Comparison of ENCODE assay signal across 25 cellular contexts in genomic region chr2:192978317-192978874, GRCh38.
DNase-seq lines count a peak whose midpoint lies in the region; ATAC-seq lines count a peak whose summit lies in the region.
"Had no signal": no experiment of that assay in that cellular context is flagged by ENCODE, and none has a peak within 500 bp of the region (broad histone marks: within the 10 kb centered on the region; RNA-seq: fewer than 3 reads in every experiment).

No MANE protein-coding gene starts in this region.

- H3K27ac Mint-ChIP-seq in natural killer cell treated with Interleukin-12 subunit alpha and Interleukin-12 subunit beta and Interleukin-15 and Interleukin-18, amount 100 ng/mL, for 72 hours = no peak overlapping the region
- H3K27ac Mint-ChIP-seq: activated CD8-positive, alpha-beta memory T cell treated with anti-CD3 and anti-CD28 coated beads, Interleukin-2, amount 10 ng/mL, durations not matched to agents 7 days and 5 days; activated naive CD4-positive, alpha-beta T cell treated with anti-CD3 and anti-CD28 coated beads for 36 hours had no signal

- no peaks in the 10 kb centered on the region for H3K27me3 Mint-ChIP-seq in natural killer cell treated with Interleukin-12 subunit alpha and Interleukin-12 subunit beta and Interleukin-15 and Interleukin-18, amount 100 ng/mL, for 72 hours
- H3K27me3 Mint-ChIP-seq: activated CD8-positive, alpha-beta memory T cell treated with anti-CD3 and anti-CD28 coated beads, Interleukin-2, amount 10 ng/mL, durations not matched to agents 7 days and 5 days had no signal

- H3K27ac ChIP-seq in trophoblast cell (ENCODE audit: low read depth, low read length) = no peak overlapping the region
- H3K27ac ChIP-seq: epithelial cell of prostate, RWPE1, upper lobe of right lung had no signal

- H3K18ac ChIP-seq in trophoblast cell (ENCODE audit: low read length) = no peak overlapping the region

- no peaks in the 10 kb centered on the region for H3K9me3 ChIP-seq in trophoblast cell (ENCODE audit: insufficient read depth, low read depth, low read length)
- H3K9me3 ChIP-seq: HAP-1, upper lobe of right lung had no signal

- ATAC-seq in HG03095 (IDR thresholded peaks at IDR 0.05; ENCODE audit: unreplicated experiment) = no peak
- ATAC-seq in natural killer cell treated with Interleukin-12 subunit alpha and Interleukin-12 subunit beta and Interleukin-15 and Interleukin-18, amount 100 ng/mL, for 72 hours = no peak
- ATAC-seq: activated CD8-positive, alpha-beta memory T cell treated with anti-CD3 and anti-CD28 coated beads, Interleukin-2, amount 10 ng/mL, durations not matched to agents 7 days and 5 days; left lobe of liver; upper lobe of right lung had no signal

- H2BK12ac ChIP-seq in trophoblast cell (ENCODE audit: low read length) = no peak overlapping the region

- no peak overlapping the region for H3K4me3 Mint-ChIP-seq in natural killer cell treated with Interleukin-12 subunit alpha and Interleukin-12 subunit beta and Interleukin-15 and Interleukin-18, amount 100 ng/mL, for 72 hours
- H3K4me3 Mint-ChIP-seq: activated CD8-positive, alpha-beta memory T cell treated with anti-CD3 and anti-CD28 coated beads, Interleukin-2, amount 10 ng/mL, durations not matched to agents 7 days and 5 days; activated naive CD4-positive, alpha-beta T cell treated with anti-CD3 and anti-CD28 coated beads for 36 hours had no signal

- no peak overlapping the region for H3K4ac ChIP-seq in trophoblast cell (ENCODE audit: low read depth, low read length)

- no peaks in the 10 kb centered on the region for H3K4me1 ChIP-seq in trophoblast cell (ENCODE audit: control insufficient read depth in 1 of 2, insufficient read depth in 2 of 2, low read length in 2 of 2)
- H3K4me1 ChIP-seq: upper lobe of right lung had no signal

- H3K79me1 ChIP-seq in trophoblast cell (ENCODE audit: low read length) = no peaks in the 10 kb centered on the region

- no peak overlapping the region for H2BK120ac ChIP-seq in trophoblast cell (ENCODE audit: insufficient read depth, low read length, poor library complexity)

- no peak overlapping the region for H2BK5ac ChIP-seq in trophoblast cell (ENCODE audit: low read depth, low read length, poor library complexity)

- H3K9ac ChIP-seq in trophoblast cell (ENCODE audit: low read length) = peak overlapping the region; percentile 66

- peaks cover 8% of the 10 kb centered on the region for H3K9me3 Mint-ChIP-seq in natural killer cell treated with Interleukin-12 subunit alpha and Interleukin-12 subunit beta and Interleukin-15 and Interleukin-18, amount 100 ng/mL, for 72 hours

- no peak overlapping the region for H4K8ac ChIP-seq in trophoblast cell (ENCODE audit: low read depth, low read length)

- no peak overlapping the region for H4K12ac ChIP-seq in trophoblast cell (ENCODE audit: low read depth, low read length)

- no peak overlapping the region for H3K4me2 ChIP-seq in trophoblast cell (ENCODE audit: low read length)
- H3K4me2 ChIP-seq: smooth muscle cell had no signal

- no peak overlapping the region for H3K4me3 ChIP-seq in trophoblast cell (ENCODE audit: low read depth, low read length)
- H3K4me3 ChIP-seq: HAP-1, smooth muscle cell, upper lobe of right lung had no signal

- DNase-seq in NCI-H510A treated with DMSO at 0.1 percent for 48 hours (lab: John Stamatoyannopoulos, UW) (peak; percentile 20), NCI-H510A (lab: John Stamatoyannopoulos, UW) (no peak), NCI-H146 (lab: John Stamatoyannopoulos, UW) (peak; percentile 26), NCI-H748 (lab: John Stamatoyannopoulos, UW; ENCODE audit: unreplicated experiment) (peak; percentile 74), trophoblast cell (no peak), MV-4-11 (lab: John Stamatoyannopoulos, UW) (no peak)
- no peak for DNase-seq in natural killer cell treated with Interleukin-12 subunit alpha and Interleukin-12 subunit beta and Interleukin-15 and Interleukin-18, amount 100 ng/mL, for 72 hours (ENCODE audit: low spot score)
- DNase-seq: activated CD4-positive, alpha-beta T cell treated with anti-CD3 and anti-CD28 coated beads, Interleukin-2, amount 50 U/mL, for 1 hour; activated CD8-positive, alpha-beta memory T cell treated with anti-CD3 and anti-CD28 coated beads, Interleukin-2, amount 10 ng/mL, durations not matched to agents 7 days and 5 days; activated naive CD4-positive, alpha-beta T cell treated with anti-CD3 and anti-CD28 coated beads for 36 hours; amniotic stem cell; C1 segment of cervical spinal cord; effector CD4-positive, alpha-beta T cell; Karpas-422; mesendoderm; NCI-H1048; stimulated activated CD4-positive, alpha-beta T cell treated with anti-CD3 and anti-CD28 coated beads, Interleukin-2, amount 100 ng/mL, for 24 hours; T1000; upper lobe of right lung had no signal

- H2AFZ ChIP-seq in trophoblast cell (ENCODE audit: insufficient read depth, low read length, poor library complexity) = no peak overlapping the region

- no peaks in the 10 kb centered on the region for H3K79me2 ChIP-seq in trophoblast cell (ENCODE audit: control insufficient read depth, insufficient read depth, low read length, poor library complexity)

- H3K4me1 Mint-ChIP-seq in natural killer cell treated with Interleukin-12 subunit alpha and Interleukin-12 subunit beta and Interleukin-15 and Interleukin-18, amount 100 ng/mL, for 72 hours (ENCODE audit: low read depth in 2 of 2) = no peaks in the 10 kb centered on the region
- H3K4me1 Mint-ChIP-seq: activated CD8-positive, alpha-beta memory T cell treated with anti-CD3 and anti-CD28 coated beads, Interleukin-2, amount 10 ng/mL, durations not matched to agents 7 days and 5 days had no signal

- H3K14ac ChIP-seq in trophoblast cell (ENCODE audit: low read length) = no peak overlapping the region

- WGBS in trophoblast cell (ENCODE audit: extremely low coverage, insufficient coverage, insufficient read length) = no CpG with 5 or more reads among the region's 4 CpGs

- H4K91ac ChIP-seq in trophoblast cell (ENCODE audit: low read depth, low read length) = no peak overlapping the region

- no peak overlapping the region for H3K23ac ChIP-seq in trophoblast cell (ENCODE audit: low read length)

- no peaks in the 10 kb centered on the region for H3K27me3 ChIP-seq in trophoblast cell (ENCODE audit: insufficient read depth, low read length)
- H3K27me3 ChIP-seq: upper lobe of right lung had no signal

- H3K36me3 ChIP-seq in trophoblast cell (ENCODE audit: control insufficient read depth in 1 of 2, insufficient read depth in 2 of 2, low read length in 2 of 2) = no peaks in the 10 kb centered on the region
- H3K36me3 ChIP-seq: HAP-1, upper lobe of right lung had no signal

- no peak overlapping the region for H2AK5ac ChIP-seq in trophoblast cell (ENCODE audit: low read length)

- no peaks in the 10 kb centered on the region for H3K36me3 Mint-ChIP-seq in natural killer cell treated with Interleukin-12 subunit alpha and Interleukin-12 subunit beta and Interleukin-15 and Interleukin-18, amount 100 ng/mL, for 72 hours
- H3K36me3 Mint-ChIP-seq: activated CD8-positive, alpha-beta memory T cell treated with anti-CD3 and anti-CD28 coated beads, Interleukin-2, amount 10 ng/mL, durations not matched to agents 7 days and 5 days had no signal

Comparison
In these comparisons a context has a peak if more than half of its experiments do, and no peak if none do; other contexts are left out.
1. DNase-seq: peak in NCI-H510A treated with DMSO at 0.1 percent for 48 hours (single experiment), NCI-H146 (single experiment) and NCI-H748 (single experiment); none in NCI-H510A (single experiment), trophoblast cell (0 of 2), MV-4-11 (single experiment) and natural killer cell treated with Interleukin-12 subunit alpha and Interleukin-12 subunit beta and Interleukin-15 and Interleukin-18, amount 100 ng/mL, for 72 hours (single experiment).